In the genomic region with DNA sequence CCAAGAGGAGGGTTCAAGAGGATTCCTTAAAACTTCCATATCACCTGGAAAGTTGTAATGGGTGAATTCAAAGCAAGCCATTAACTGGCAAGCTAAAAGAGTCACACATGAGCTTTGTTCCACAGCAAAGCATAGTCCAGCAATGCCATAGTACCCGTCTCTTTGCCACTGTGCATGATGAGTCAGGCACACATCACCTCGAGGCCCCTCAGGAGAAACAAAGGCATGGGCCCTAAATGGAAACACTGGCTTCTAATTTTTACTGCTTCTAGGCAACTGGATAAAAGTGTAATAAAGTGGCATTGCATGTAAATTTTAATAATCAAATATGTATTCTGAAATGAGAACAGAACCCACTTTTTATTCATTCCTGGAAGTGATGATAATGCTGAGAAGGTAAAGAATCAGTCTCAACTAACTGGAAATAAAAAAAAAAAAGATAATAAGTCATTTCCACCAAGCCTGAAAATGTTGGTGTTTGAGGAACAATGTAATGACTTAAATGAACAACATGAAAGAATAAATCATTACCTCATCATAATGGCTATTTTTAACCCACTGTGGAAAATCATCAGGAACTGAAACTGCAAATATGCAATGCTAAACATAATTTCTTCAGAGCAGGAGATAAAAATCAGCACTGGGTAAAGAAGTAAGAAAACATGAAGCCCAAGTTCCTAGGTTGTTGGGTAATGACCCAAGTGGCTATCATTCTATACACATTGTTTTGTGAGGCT, we compare ENCODE assay signal across 1 cellular context.
TF ChIP-seq lines count a peak whose summit lies in the region.

No MANE protein-coding gene starts in this region.

TF ChIP-seq in GM12878, 131 proteins besides CTCF, POLR2A, EP300 and RAD21 (continued from another document):
- TF ChIP-seq, protein P1, sequence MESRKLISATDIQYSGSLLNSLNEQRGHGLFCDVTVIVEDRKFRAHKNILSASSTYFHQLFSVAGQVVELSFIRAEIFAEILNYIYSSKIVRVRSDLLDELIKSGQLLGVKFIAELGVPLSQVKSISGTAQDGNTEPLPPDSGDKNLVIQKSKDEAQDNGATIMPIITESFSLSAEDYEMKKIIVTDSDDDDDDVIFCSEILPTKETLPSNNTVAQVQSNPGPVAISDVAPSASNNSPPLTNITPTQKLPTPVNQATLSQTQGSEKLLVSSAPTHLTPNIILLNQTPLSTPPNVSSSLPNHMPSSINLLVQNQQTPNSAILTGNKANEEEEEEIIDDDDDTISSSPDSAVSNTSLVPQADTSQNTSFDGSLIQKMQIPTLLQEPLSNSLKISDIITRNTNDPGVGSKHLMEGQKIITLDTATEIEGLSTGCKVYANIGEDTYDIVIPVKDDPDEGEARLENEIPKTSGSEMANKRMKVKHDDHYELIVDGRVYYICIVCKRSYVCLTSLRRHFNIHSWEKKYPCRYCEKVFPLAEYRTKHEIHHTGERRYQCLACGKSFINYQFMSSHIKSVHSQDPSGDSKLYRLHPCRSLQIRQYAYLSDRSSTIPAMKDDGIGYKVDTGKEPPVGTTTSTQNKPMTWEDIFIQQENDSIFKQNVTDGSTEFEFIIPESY (IDR thresholded peaks at IDR 0.05), result no peak
- TF ChIP-seq TARDBP (IDR thresholded peaks at IDR 0.05; ENCODE audit: borderline replicate concordance) (no peak), KDM1A (IDR thresholded peaks at IDR 0.05; ENCODE audit: borderline replicate concordance) (no peak), TCF3 (IDR thresholded peaks at IDR 0.05; ENCODE audit: borderline replicate concordance, insufficient read depth, low read depth, low read length) (no peak)
- TF ChIP-seq, protein P2, sequence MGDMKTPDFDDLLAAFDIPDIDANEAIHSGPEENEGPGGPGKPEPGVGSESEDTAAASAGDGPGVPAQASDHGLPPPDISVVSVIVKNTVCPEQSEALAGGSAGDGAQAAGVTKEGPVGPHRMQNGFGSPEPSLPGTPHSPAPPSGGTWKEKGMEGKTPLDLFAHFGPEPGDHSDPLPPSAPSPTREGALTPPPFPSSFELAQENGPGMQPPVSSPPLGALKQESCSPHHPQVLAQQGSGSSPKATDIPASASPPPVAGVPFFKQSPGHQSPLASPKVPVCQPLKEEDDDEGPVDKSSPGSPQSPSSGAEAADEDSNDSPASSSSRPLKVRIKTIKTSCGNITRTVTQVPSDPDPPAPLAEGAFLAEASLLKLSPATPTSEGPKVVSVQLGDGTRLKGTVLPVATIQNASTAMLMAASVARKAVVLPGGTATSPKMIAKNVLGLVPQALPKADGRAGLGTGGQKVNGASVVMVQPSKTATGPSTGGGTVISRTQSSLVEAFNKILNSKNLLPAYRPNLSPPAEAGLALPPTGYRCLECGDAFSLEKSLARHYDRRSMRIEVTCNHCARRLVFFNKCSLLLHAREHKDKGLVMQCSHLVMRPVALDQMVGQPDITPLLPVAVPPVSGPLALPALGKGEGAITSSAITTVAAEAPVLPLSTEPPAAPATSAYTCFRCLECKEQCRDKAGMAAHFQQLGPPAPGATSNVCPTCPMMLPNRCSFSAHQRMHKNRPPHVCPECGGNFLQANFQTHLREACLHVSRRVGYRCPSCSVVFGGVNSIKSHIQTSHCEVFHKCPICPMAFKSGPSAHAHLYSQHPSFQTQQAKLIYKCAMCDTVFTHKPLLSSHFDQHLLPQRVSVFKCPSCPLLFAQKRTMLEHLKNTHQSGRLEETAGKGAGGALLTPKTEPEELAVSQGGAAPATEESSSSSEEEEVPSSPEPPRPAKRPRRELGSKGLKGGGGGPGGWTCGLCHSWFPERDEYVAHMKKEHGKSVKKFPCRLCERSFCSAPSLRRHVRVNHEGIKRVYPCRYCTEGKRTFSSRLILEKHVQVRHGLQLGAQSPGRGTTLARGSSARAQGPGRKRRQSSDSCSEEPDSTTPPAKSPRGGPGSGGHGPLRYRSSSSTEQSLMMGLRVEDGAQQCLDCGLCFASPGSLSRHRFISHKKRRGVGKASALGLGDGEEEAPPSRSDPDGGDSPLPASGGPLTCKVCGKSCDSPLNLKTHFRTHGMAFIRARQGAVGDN (IDR thresholded peaks at IDR 0.05), result no peak
- TF ChIP-seq, protein P3, sequence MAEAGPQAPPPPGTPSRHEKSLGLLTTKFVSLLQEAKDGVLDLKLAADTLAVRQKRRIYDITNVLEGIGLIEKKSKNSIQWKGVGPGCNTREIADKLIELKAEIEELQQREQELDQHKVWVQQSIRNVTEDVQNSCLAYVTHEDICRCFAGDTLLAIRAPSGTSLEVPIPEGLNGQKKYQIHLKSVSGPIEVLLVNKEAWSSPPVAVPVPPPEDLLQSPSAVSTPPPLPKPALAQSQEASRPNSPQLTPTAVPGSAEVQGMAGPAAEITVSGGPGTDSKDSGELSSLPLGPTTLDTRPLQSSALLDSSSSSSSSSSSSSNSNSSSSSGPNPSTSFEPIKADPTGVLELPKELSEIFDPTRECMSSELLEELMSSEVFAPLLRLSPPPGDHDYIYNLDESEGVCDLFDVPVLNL (IDR thresholded peaks at IDR 0.05; ENCODE audit: low read depth, low read length), result no peak
